Comparison of ENCODE assay signal across 17 cellular contexts in the genomic region with DNA sequence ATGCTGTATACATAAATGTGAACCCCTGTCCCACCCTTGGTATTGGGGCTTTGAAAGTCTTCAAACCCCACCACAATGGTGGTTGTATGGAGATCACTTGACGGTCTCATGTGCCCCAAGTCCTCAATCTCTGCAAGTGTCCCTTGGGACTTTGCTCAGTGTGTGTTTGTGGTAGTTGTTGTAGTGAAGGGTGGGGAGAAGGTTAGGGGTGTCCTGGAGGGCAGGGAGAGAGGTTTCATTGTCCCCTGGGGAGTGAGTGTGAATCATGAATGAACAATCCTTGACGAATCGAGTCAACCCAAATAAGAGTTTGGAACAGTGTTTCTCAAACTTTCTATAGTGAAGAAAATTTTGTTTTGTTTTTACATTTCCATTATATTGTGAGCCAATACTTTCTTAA. TPM values are rescaled to one million over a fixed set of nuclear protein-coding genes. Genes with fewer than 3 reads are reported as not detected.
A peak's percentile ranks its signal among the peaks of the same experiment; 100 is the strongest.
DNase-seq lines count a peak whose midpoint lies in the region; ATAC-seq and TF ChIP-seq lines count a peak whose summit lies in the region.
"Had no signal": no experiment of that assay in that cellular context is flagged by ENCODE, and none has a peak within 500 bp of the region (broad histone marks: within the 10 kb centered on the region; RNA-seq: fewer than 3 reads in every experiment).

No MANE protein-coding gene starts in this region.

- H3K9ac ChIP-seq in GM23248: no peak overlapping the region

- no peak overlapping the region for H3K4me3 Mint-ChIP-seq in activated naive CD8-positive, alpha-beta T cell treated with anti-CD3 and anti-CD28 coated beads, Interleukin-2, amount 50 U/mL, for 24 hours
- no peak overlapping the region for H3K4me3 Mint-ChIP-seq in stimulated activated memory B cell treated with anti-CD40 and anti-IgM and Interleukin-4, amounts not matched to agents 10 μg/mL and 1 μg/mL and 100 μg/mL, for 72 hours

- in situ Hi-C loops in GM23248 (cut with MboI): no loop called here

- 0 out of 2 replicates have a peak, but pooled peaks cover 5% of the 10 kb centered on the region for H3K4me1 ChIP-seq in GM23248 (ENCODE audit: insufficient read depth)
- H3K4me1 ChIP-seq in psoas muscle: peaks cover 50% of the 10 kb centered on the region
- H3K4me1 ChIP-seq in foreskin keratinocyte: no peaks in the 10 kb centered on the region

- H3K36me3 Mint-ChIP-seq in activated naive CD8-positive, alpha-beta T cell treated with anti-CD3 and anti-CD28 coated beads, Interleukin-2, amount 50 U/mL, for 24 hours (ENCODE audit: low read depth): no peaks in the 10 kb centered on the region
- peaks cover 12% of the 10 kb centered on the region for H3K36me3 Mint-ChIP-seq in stimulated activated memory B cell treated with anti-CD40 and anti-IgM and Interleukin-4, amounts not matched to agents 10 μg/mL and 1 μg/mL and 100 μg/mL, for 72 hours

- no peaks in the 10 kb centered on the region for H3F3A ChIP-seq in GM23248 (ENCODE audit: insufficient read depth)

- H3K4me1 Mint-ChIP-seq in activated naive CD8-positive, alpha-beta T cell treated with anti-CD3 and anti-CD28 coated beads, Interleukin-2, amount 50 U/mL, for 24 hours: no peaks in the 10 kb centered on the region
- H3K4me1 Mint-ChIP-seq in stimulated activated memory B cell treated with anti-CD40 and anti-IgM and Interleukin-4, amounts not matched to agents 10 μg/mL and 1 μg/mL and 100 μg/mL, for 72 hours: peaks cover 20% of the 10 kb centered on the region

- H3K27ac Mint-ChIP-seq in activated naive CD8-positive, alpha-beta T cell treated with anti-CD3 and anti-CD28 coated beads, Interleukin-2, amount 50 U/mL, for 24 hours: no peak overlapping the region
- no peak overlapping the region for H3K27ac Mint-ChIP-seq in stimulated activated memory B cell treated with anti-CD40 and anti-IgM and Interleukin-4, amounts not matched to agents 10 μg/mL and 1 μg/mL and 100 μg/mL, for 72 hours

- H3K27me3 Mint-ChIP-seq in activated naive CD8-positive, alpha-beta T cell treated with anti-CD3 and anti-CD28 coated beads, Interleukin-2, amount 50 U/mL, for 24 hours: peaks cover 18% of the 10 kb centered on the region
- no peaks in the 10 kb centered on the region for H3K27me3 Mint-ChIP-seq in stimulated activated memory B cell treated with anti-CD40 and anti-IgM and Interleukin-4, amounts not matched to agents 10 μg/mL and 1 μg/mL and 100 μg/mL, for 72 hours

- no peak for TF ChIP-seq CTCF in choroid plexus epithelial cell (conservative IDR thresholded peaks at IDR 0.05; ENCODE audit: low read depth, low read length)
- no peak for TF ChIP-seq CTCF in psoas muscle (IDR thresholded peaks at IDR 0.05)
- TF ChIP-seq CTCF in foreskin keratinocyte (conservative IDR thresholded peaks at IDR 0.05): no peak

- H3K36me3 ChIP-seq in GM23248 (ENCODE audit: low read depth): no peaks in the 10 kb centered on the region
- H3K36me3 ChIP-seq in psoas muscle (ENCODE audit: insufficient read depth in 1 of 2, low read depth in 1 of 2): no peaks in the 10 kb centered on the region
- H3K36me3 ChIP-seq: HAP-1 had no signal

- H3K27me3 ChIP-seq in GM23248 (replicated peaks; ENCODE audit: insufficient read depth) (no peaks in the 10 kb centered on the region), psoas muscle (ENCODE audit: insufficient read depth in 3 of 3, low read length in 2 of 3) (no peaks in the 10 kb centered on the region), foreskin keratinocyte (no peaks in the 10 kb centered on the region)

- H4K20me1 ChIP-seq in GM23248 (ENCODE audit: insufficient read depth): no peaks in the 10 kb centered on the region

- H3K27ac ChIP-seq in GM23248 (no peak overlapping the region), psoas muscle (peak overlapping the region; percentile 92), foreskin keratinocyte (no peak overlapping the region)
- H3K27ac ChIP-seq: C4-2B had no signal

- no peaks in the 10 kb centered on the region for H3K9me3 Mint-ChIP-seq in activated naive CD8-positive, alpha-beta T cell treated with anti-CD3 and anti-CD28 coated beads, Interleukin-2, amount 50 U/mL, for 24 hours
- H3K9me3 Mint-ChIP-seq in stimulated activated memory B cell treated with anti-CD40 and anti-IgM and Interleukin-4, amounts not matched to agents 10 μg/mL and 1 μg/mL and 100 μg/mL, for 72 hours: no peaks in the 10 kb centered on the region

- ATAC-seq in psoas muscle (no peak), foreskin keratinocyte (no peak)
- no peak for ATAC-seq in activated naive CD8-positive, alpha-beta T cell treated with anti-CD3 and anti-CD28 coated beads, Interleukin-2, amount 50 U/mL, for 24 hours
- no peak for ATAC-seq in stimulated activated memory B cell treated with anti-CD40 and anti-IgM and Interleukin-4, amounts not matched to agents 10 μg/mL and 1 μg/mL and 100 μg/mL, for 72 hours
- ATAC-seq: Panc1 had no signal

- H3K9me2 ChIP-seq in GM23248 (ENCODE audit: insufficient read depth): no peaks in the 10 kb centered on the region

- no peak overlapping the region for H3K4me2 ChIP-seq in GM23248 (ENCODE audit: unreplicated experiment)

- WGBS in GM23248 (ENCODE audit: low coverage in 1 of 2, low lambda C conversion rate in 2 of 2, missing lambda C conversion rate in 2 of 2), 2 experiments: 83 to 84% methylated on average over 3 of the region's 3 CpGs
- WGBS in psoas muscle, 3 donors: 72 to 94% (median 86%) methylated on average over 3 of the region's 3 CpGs

- H3K79me2 ChIP-seq in GM23248 (ENCODE audit: insufficient read depth): no peaks in the 10 kb centered on the region

- no peak overlapping the region for H2AFZ ChIP-seq in GM23248

- H3K9me3 ChIP-seq in GM23248 (ENCODE audit: low read depth) (no peaks in the 10 kb centered on the region), psoas muscle (no peaks in the 10 kb centered on the region)
- H3K9me3 ChIP-seq: HAP-1 had no signal

- no peak overlapping the region for H3K4me3 ChIP-seq in GM23248
- H3K4me3 ChIP-seq in choroid plexus epithelial cell (ENCODE audit: low read depth, low read length): no peak overlapping the region
- no peak overlapping the region for H3K4me3 ChIP-seq in psoas muscle
- H3K4me3 ChIP-seq: HAP-1 had no signal

- DNase-seq in GM23248 (peak; percentile 2), NCI-H69 (lab: John Stamatoyannopoulos, UW) (peak; percentile 34), choroid plexus epithelial cell (ENCODE audit: low read depth) (peak; percentile 50), psoas muscle (no peak), T1000 (lab: John Stamatoyannopoulos, UW) (no peak), foreskin keratinocyte (no peak)
- no peak for DNase-seq in activated naive CD8-positive, alpha-beta T cell treated with anti-CD3 and anti-CD28 coated beads, Interleukin-2, amount 50 U/mL, for 24 hours
- DNase-seq: KBM-7, NCI-H1092 treated with DMSO at 0.1 percent for 48 hours, NCI-H2081 treated with DMSO at 0.1 percent for 48 hours, NCI-H510A, Right ventricle myocardium superior had no signal

- intact Hi-C loops in psoas muscle (cut with DNase I): no loop called here

RNA-seq across cellular contexts. Expression of gene COL4A3, which starts 28.1 kb away (rescaled TPM):
- 0.11 TPM in 1 of 2 replicates, not detected in the other for total RNA-seq in GM23248 (2014; rRNA removed; shearing (Covaris generic))
- polyA plus RNA-seq in GM23248 (2016; fragmentation: Nextera tagmentation; extraction: Ambion mirVana) (0.18 and 0.70 TPM in 2 replicates), psoas muscle (1 to 10 TPM; 3.1 to 5.6 (median 3.8) TPM), foreskin keratinocyte (0.01 and 0.12 TPM in 2 replicates)
- total RNA-seq in psoas muscle (10 to 100 TPM in 2 of 4 donors, 1 to 10 TPM in 2; 5.5 to 29.4 (median 14.9) TPM), foreskin keratinocyte (0.07 and 0.34 TPM in 2 replicates)
- total RNA-seq: A673 had no signal

RNA-seq across cellular contexts. Expression of gene COL4A4, which starts 28.5 kb away (rescaled TPM):
- 0.76 and 1.0 TPM in 2 replicates for total RNA-seq in GM23248 (2014; rRNA removed; shearing (Covaris generic))
- polyA plus RNA-seq in GM23248 (2016; fragmentation: Nextera tagmentation; extraction: Ambion mirVana): 0.36 and 0.66 TPM in 2 replicates
- total RNA-seq in psoas muscle: 10 to 100 TPM in 2 of 4 donors, 1 to 10 TPM in 2; 4.6 to 16.0 (median 10.3) TPM
- 1 to 10 TPM; 1.7 to 2.3 (median 2.0) TPM for polyA plus RNA-seq in psoas muscle
- total RNA-seq in foreskin keratinocyte: 0.49 and 1.5 TPM in 2 replicates
- polyA plus RNA-seq in foreskin keratinocyte: 0.13 and 0.26 TPM in 2 replicates
- total RNA-seq: A673 had no signal

Comparison
In these comparisons a context has a peak if more than half of its experiments do, and no peak if none do; other contexts are left out.
1. DNase-seq: peak in GM23248 (single experiment), NCI-H69 (single experiment) and choroid plexus epithelial cell (single experiment); none in psoas muscle (0 of 2), T1000 (single experiment), foreskin keratinocyte (0 of 2) and activated naive CD8-positive, alpha-beta T cell treated with anti-CD3 and anti-CD28 coated beads, Interleukin-2, amount 50 U/mL, for 24 hours (single experiment).